Comparison of ENCODE assay signal across 1 cellular context in genomic region chr15:74843445-74843828, GRCh38.
TF ChIP-seq lines count a peak whose summit lies in the region.

No MANE protein-coding gene starts in this region.

TF ChIP-seq in K562, 482 proteins besides CTCF, POLR2A, EP300 and RAD21 (continued from another document):
- TF ChIP-seq, protein P1, sequence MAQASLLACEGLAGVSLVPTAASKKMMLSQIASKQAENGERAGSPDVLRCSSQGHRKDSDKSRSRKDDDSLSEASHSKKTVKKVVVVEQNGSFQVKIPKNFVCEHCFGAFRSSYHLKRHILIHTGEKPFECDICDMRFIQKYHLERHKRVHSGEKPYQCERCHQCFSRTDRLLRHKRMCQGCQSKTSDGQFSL (CRISPR knock-in tag; IDR thresholded peaks at IDR 0.05) = no peak
- TF ChIP-seq, protein P1 (tag; IDR thresholded peaks at IDR 0.05) = no peak
- TF ChIP-seq SPI1 (IDR thresholded peaks at IDR 0.05; ENCODE audit: borderline replicate concordance, low read depth, low read length) (no peak), GTF2E2 (tag; IDR thresholded peaks at IDR 0.05) (no peak), RFX7 (CRISPR knock-in tag; IDR thresholded peaks at IDR 0.05) (no peak), CBX1 (IDR thresholded peaks at IDR 0.05; ENCODE audit: low read depth) (no peak), RBM14 (IDR thresholded peaks at IDR 0.05; ENCODE audit: borderline replicate concordance, insufficient read depth, low read depth, low read length) (no peak), FOXK2 (conservative IDR thresholded peaks at IDR 0.05 in 1 of 2, IDR thresholded peaks at IDR 0.05 in 1 of 2; ENCODE audit: low read depth in 2 of 2) (no peak; a peak in 1 of 4 replicates), ZNF589 (CRISPR knock-in tag; IDR thresholded peaks at IDR 0.05; ENCODE audit: low read depth) (0 out of 2 replicates have a peak, but pooled peaks have one; percentile 5), TAF7 (tag; IDR thresholded peaks at IDR 0.05) (no peak), TCF7 (IDR thresholded peaks at IDR 0.05; ENCODE audit: borderline replicate concordance) (no peak), KLF13 (tag; IDR thresholded peaks at IDR 0.05; ENCODE audit: borderline replicate concordance, low read depth) (no peak), HMG20B (CRISPR knock-in tag; IDR thresholded peaks at IDR 0.05) (no peak), NFATC3 (IDR thresholded peaks at IDR 0.05) (no peak), PRDM10 (IDR thresholded peaks at IDR 0.05; ENCODE audit: partially characterized antibody) (peak; percentile 12), ZC3H11A (IDR thresholded peaks at IDR 0.05; ENCODE audit: low read depth, low read length) (no peak), RFX5 (IDR thresholded peaks at IDR 0.05; ENCODE audit: low read depth, low read length) (no peak), ZFX (CRISPR knock-in tag; IDR thresholded peaks at IDR 0.05) (peak; percentile 37), POLR2AphosphoS5 (IDR thresholded peaks at IDR 0.05; ENCODE audit: control insufficient read depth, insufficient read depth, low read depth, low read length) (no peak), ZNF584 (CRISPR knock-in tag; IDR thresholded peaks at IDR 0.05; ENCODE audit: low read depth) (no peak), NRF1 (conservative IDR thresholded peaks at IDR 0.05 in 1 of 2, IDR thresholded peaks at IDR 0.05 in 1 of 2) (no peak), TEAD1 (CRISPR knock-in tag; IDR thresholded peaks at IDR 0.05) (no peak), TAF1 (IDR thresholded peaks at IDR 0.05; ENCODE audit: control insufficient read depth, extremely low read depth, insufficient read depth, low read length, severe bottlenecking) (no peak), CBX3 (IDR thresholded peaks at IDR 0.05; ENCODE audit: borderline replicate concordance in 1 of 2, low read length in 2 of 2) (no peak), HMBOX1 (IDR thresholded peaks at IDR 0.05) (no peak), ZNF766 (CRISPR knock-in tag; conservative IDR thresholded peaks at IDR 0.05) (no peak), ZNF717 (CRISPR knock-in tag; IDR thresholded peaks at IDR 0.05) (no peak), TEAD4 (IDR thresholded peaks at IDR 0.05; ENCODE audit: low read length) (peak; percentile 40; the same call in 1 of the 2 replicates), TEAD4 (CRISPR knock-in tag; IDR thresholded peaks at IDR 0.05; ENCODE audit: borderline replicate concordance) (no peak), FOS (IDR thresholded peaks at IDR 0.05; ENCODE audit: extremely low read depth, insufficient read length) (no peak), ATF1 (CRISPR knock-in tag; IDR thresholded peaks at IDR 0.05) (no peak), ATF1 (tag; IDR thresholded peaks at IDR 0.05) (0 out of 2 replicates have a peak, but pooled peaks have one; percentile 3), NR3C1 (CRISPR knock-in tag; IDR thresholded peaks at IDR 0.05) (0 out of 2 replicates have a peak, but pooled peaks have one; percentile 12), SRSF3 (IDR thresholded peaks at IDR 0.05; ENCODE audit: insufficient read depth, low read length) (no peak), MAFF (IDR thresholded peaks at IDR 0.05; ENCODE audit: low read length) (no peak), HNRNPLL (IDR thresholded peaks at IDR 0.05; ENCODE audit: low read depth, low read length, poor library complexity, severe bottlenecking) (peak; percentile 2), FOXK1 (CRISPR knock-in tag; IDR thresholded peaks at IDR 0.05; ENCODE audit: borderline replicate concordance) (peak; percentile 61; the same call in 1 of the 2 replicates), GATAD2B (IDR thresholded peaks at IDR 0.05; ENCODE audit: borderline replicate concordance) (no peak), NR2C2 (CRISPR knock-in tag; IDR thresholded peaks at IDR 0.05) (no peak), NR2C2 (tag; IDR thresholded peaks at IDR 0.05) (peak; percentile 37), POLR2AphosphoS2 (IDR thresholded peaks at IDR 0.05; ENCODE audit: low read length) (no peak)
- TF ChIP-seq, protein P2, sequence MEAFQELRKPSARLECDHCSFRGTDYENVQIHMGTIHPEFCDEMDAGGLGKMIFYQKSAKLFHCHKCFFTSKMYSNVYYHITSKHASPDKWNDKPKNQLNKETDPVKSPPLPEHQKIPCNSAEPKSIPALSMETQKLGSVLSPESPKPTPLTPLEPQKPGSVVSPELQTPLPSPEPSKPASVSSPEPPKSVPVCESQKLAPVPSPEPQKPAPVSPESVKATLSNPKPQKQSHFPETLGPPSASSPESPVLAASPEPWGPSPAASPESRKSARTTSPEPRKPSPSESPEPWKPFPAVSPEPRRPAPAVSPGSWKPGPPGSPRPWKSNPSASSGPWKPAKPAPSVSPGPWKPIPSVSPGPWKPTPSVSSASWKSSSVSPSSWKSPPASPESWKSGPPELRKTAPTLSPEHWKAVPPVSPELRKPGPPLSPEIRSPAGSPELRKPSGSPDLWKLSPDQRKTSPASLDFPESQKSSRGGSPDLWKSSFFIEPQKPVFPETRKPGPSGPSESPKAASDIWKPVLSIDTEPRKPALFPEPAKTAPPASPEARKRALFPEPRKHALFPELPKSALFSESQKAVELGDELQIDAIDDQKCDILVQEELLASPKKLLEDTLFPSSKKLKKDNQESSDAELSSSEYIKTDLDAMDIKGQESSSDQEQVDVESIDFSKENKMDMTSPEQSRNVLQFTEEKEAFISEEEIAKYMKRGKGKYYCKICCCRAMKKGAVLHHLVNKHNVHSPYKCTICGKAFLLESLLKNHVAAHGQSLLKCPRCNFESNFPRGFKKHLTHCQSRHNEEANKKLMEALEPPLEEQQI (IDR thresholded peaks at IDR 0.05) = no peak
- TF ChIP-seq, protein P3, sequence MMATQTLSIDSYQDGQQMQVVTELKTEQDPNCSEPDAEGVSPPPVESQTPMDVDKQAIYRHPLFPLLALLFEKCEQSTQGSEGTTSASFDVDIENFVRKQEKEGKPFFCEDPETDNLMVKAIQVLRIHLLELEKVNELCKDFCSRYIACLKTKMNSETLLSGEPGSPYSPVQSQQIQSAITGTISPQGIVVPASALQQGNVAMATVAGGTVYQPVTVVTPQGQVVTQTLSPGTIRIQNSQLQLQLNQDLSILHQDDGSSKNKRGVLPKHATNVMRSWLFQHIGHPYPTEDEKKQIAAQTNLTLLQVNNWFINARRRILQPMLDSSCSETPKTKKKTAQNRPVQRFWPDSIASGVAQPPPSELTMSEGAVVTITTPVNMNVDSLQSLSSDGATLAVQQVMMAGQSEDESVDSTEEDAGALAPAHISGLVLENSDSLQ (IDR thresholded peaks at IDR 0.05) = no peak
